ENCODE assay signal across 9 cellular contexts in genomic region chr6:15962449-15962764, GRCh38.
A peak's percentile ranks its signal among the peaks of the same experiment; 100 is the strongest.
DNase-seq lines count a peak whose midpoint lies in the region; ATAC-seq, FAIRE-seq and TF ChIP-seq lines count a peak whose summit lies in the region.
"Had no signal": no experiment of that assay in that cellular context is flagged by ENCODE, and none has a peak within 500 bp of the region (broad histone marks: within the 10 kb centered on the region; RNA-seq: fewer than 3 reads in every experiment).

No MANE protein-coding gene starts in this region.

- TF ChIP-seq POLR2A in GM12892 (IDR thresholded peaks at IDR 0.05; ENCODE audit: low read depth, low read length) (no peak), H1 (IDR thresholded peaks at IDR 0.05; ENCODE audit: control extremely low read depth in 1 of 2, low read depth in 2 of 2, low read length in 2 of 2) (no peak)

- H4K8ac ChIP-seq in H1 (ENCODE audit: extremely low read depth, insufficient read depth, low read length) (no peak overlapping the region), trophoblast cell (ENCODE audit: low read depth, low read length) (peak overlapping the region; percentile 62)

- H4K5ac ChIP-seq in H1 (ENCODE audit: insufficient read length, low read depth, low read length), result no peak overlapping the region

- H3K79me1 ChIP-seq in H1 (ENCODE audit: low read depth, low read length) (no peaks in the 10 kb centered on the region; the same call in 1 of the 2 replicates), trophoblast cell (ENCODE audit: low read length) (peaks cover 4% of the 10 kb centered on the region)

- H3K36me3 ChIP-seq in H1 (ENCODE audit: control insufficient read depth in 2 of 4, insufficient read depth in 4 of 4, low read length in 3 of 4), result no peaks in the 10 kb centered on the region; a peak in 1 of 8 replicates
- no peaks in the 10 kb centered on the region for H3K36me3 ChIP-seq in trophoblast cell (ENCODE audit: control insufficient read depth in 1 of 2, insufficient read depth in 2 of 2, low read length in 2 of 2)

- no peaks in the 10 kb centered on the region; the same call in 1 of the 2 replicates for H3K23me2 ChIP-seq in H1 (ENCODE audit: low read depth, low read length)

- no peak for ATAC-seq in GM18519 (IDR thresholded peaks at IDR 0.05; ENCODE audit: low FRiP score, unreplicated experiment)
- ATAC-seq in GM21526 (IDR thresholded peaks at IDR 0.05; ENCODE audit: low FRiP score, unreplicated experiment), result no peak

- H3K4me1 ChIP-seq in H1 (replicated peaks in 1 of 4; ENCODE audit: control insufficient read depth in 3 of 4, insufficient read depth in 4 of 4, low read length in 3 of 4), result peaks cover 0 to 5% (median 1%) of the 10 kb centered on the region in 4 experiments; a peak in 3 of 7 replicates
- peaks cover 0 to 4% of the 10 kb centered on the region in 2 experiments for H3K4me1 ChIP-seq in trophoblast cell (ENCODE audit: control insufficient read depth in 1 of 2, insufficient read depth in 2 of 2, low read length in 2 of 2)

- H3K79me2 ChIP-seq in H1 (ENCODE audit: control insufficient read depth in 1 of 2, insufficient read depth in 2 of 2, low read length in 2 of 2) (no peaks in the 10 kb centered on the region), trophoblast cell (ENCODE audit: control insufficient read depth, insufficient read depth, low read length, poor library complexity) (no peaks in the 10 kb centered on the region)

- no peak overlapping the region for H3K18ac ChIP-seq in H1 (ENCODE audit: extremely low read depth, low read length)
- no peak overlapping the region for H3K18ac ChIP-seq in trophoblast cell (ENCODE audit: low read length)

- H3K9me3 ChIP-seq in H1 (ENCODE audit: insufficient read depth in 2 of 2, low read depth in 1 of 2, low read length in 1 of 2) (peaks cover 10 to 14% of the 10 kb centered on the region in 2 experiments), trophoblast cell (ENCODE audit: insufficient read depth, low read depth, low read length) (no peaks in the 10 kb centered on the region)

- no peak overlapping the region for H2AK5ac ChIP-seq in H1 (ENCODE audit: low read depth, low read length)
- H2AK5ac ChIP-seq in trophoblast cell (ENCODE audit: low read length), result no peak overlapping the region

- FAIRE-seq in GM12892 (lab: Jason Lieb, UNC), result peak; percentile 24
- no peak for FAIRE-seq in H1 (lab: Jason Lieb, UNC)

- no peak overlapping the region for H2BK12ac ChIP-seq in H1 (ENCODE audit: low read depth, low read length)
- H2BK12ac ChIP-seq in trophoblast cell (ENCODE audit: low read length), result no peak overlapping the region

- H3K56ac ChIP-seq in H1 (replicated peaks; ENCODE audit: insufficient read length, low read depth, low read length), result no peak overlapping the region

- no peak overlapping the region for H4K91ac ChIP-seq in H1 (replicated peaks; ENCODE audit: insufficient read length, low read length)
- H4K91ac ChIP-seq in trophoblast cell (ENCODE audit: low read depth, low read length), result no peak overlapping the region

- no peak overlapping the region for H3K9ac ChIP-seq in H1 (replicated peaks in 1 of 4; ENCODE audit: extremely low read depth in 1 of 4, low read depth in 3 of 4, low read length in 3 of 4)
- no peak overlapping the region for H3K9ac ChIP-seq in trophoblast cell (ENCODE audit: low read length)

- H3K27me3 ChIP-seq in H1 (replicated peaks in 1 of 4; ENCODE audit: control insufficient read depth in 3 of 4, extremely low read depth in 1 of 4, insufficient read depth in 3 of 4, low read length in 3 of 4), result no peaks in the 10 kb centered on the region
- H3K27me3 ChIP-seq in trophoblast cell (ENCODE audit: insufficient read depth, low read length), result no peaks in the 10 kb centered on the region

- H3K4ac ChIP-seq in H1 (replicated peaks; ENCODE audit: insufficient read length, low read depth, low read length) (no peak overlapping the region), trophoblast cell (ENCODE audit: low read depth, low read length) (no peak overlapping the region)

- H2BK120ac ChIP-seq in H1 (replicated peaks; ENCODE audit: low read depth, low read length) (no peak overlapping the region), trophoblast cell (ENCODE audit: insufficient read depth, low read length, poor library complexity) (no peak overlapping the region)

- WGBS in H1 (ENCODE audit: extremely low coverage in 1 of 2, insufficient coverage in 1 of 2, insufficient read length in 1 of 2, insufficient replicate concordance in 2 of 2, low coverage in 1 of 2, low lambda C conversion rate in 2 of 2, missing lambda C conversion rate in 1 of 2), 2 experiments, result 82% methylated on average over 2 of the region's 2 CpGs; no CpG with 5 or more reads in 1 of the 2 experiments
- no CpG with 5 or more reads among the region's 2 CpGs for WGBS in trophoblast cell (ENCODE audit: extremely low coverage, insufficient coverage, insufficient read length)

- POLR2A ChIA-PET in H1 (lab: Charles Lee; ENCODE audit: partially characterized antibody), result interaction anchor here (1.1 to 1.7 kb wide), 3 partner anchors 8 to 67 kb away, joined by 3 to 4 read pairs (median 3); no protein-coding TSS in a partner anchor

- no peak overlapping the region for H2BK15ac ChIP-seq in H1 (ENCODE audit: low read length)

- H2BK5ac ChIP-seq in H1 (ENCODE audit: low read depth, low read length), result no peak overlapping the region
- no peak overlapping the region for H2BK5ac ChIP-seq in trophoblast cell (ENCODE audit: low read depth, low read length, poor library complexity)

- H2AFZ ChIP-seq in H1 (ENCODE audit: low read length) (peak overlapping the region; percentile 87; the same call in 1 of the 2 replicates), trophoblast cell (ENCODE audit: insufficient read depth, low read length, poor library complexity) (no peak overlapping the region)

- no peak for TF ChIP-seq CTCF in H1 (IDR thresholded peaks at IDR 0.05; ENCODE audit: control extremely low read depth in 1 of 3, insufficient read depth in 1 of 3, low read depth in 1 of 3, low read length in 3 of 3)

- DNase-seq in GM12892 (ENCODE audit: insufficient read length) (no peak), MV-4-11 (lab: John Stamatoyannopoulos, UW) (peak; percentile 16), H1 (ENCODE audit: low read depth in 1 of 2, low spot score in 2 of 2) (no peak), trophoblast cell (peak; percentile 20 to 82), midbrain (lab: John Stamatoyannopoulos, UW) (no peak)
- no peak for DNase-seq in stimulated activated CD4-positive, alpha-beta T cell treated with anti-CD3 and anti-CD28 coated beads, Interleukin-4, amount 100 ng/mL, for 24 hours

- H3K4me2 ChIP-seq in H1 (ENCODE audit: insufficient read depth in 1 of 2, low read depth in 2 of 2, low read length in 2 of 2) (no peak overlapping the region), trophoblast cell (ENCODE audit: low read length) (no peak overlapping the region)

- H3K27ac ChIP-seq in H1 (ENCODE audit: low read depth, low read length) (no peak overlapping the region), trophoblast cell (ENCODE audit: low read depth, low read length) (peak overlapping the region; percentile 64)
- H3K27ac ChIP-seq: HL-60 had no signal

- H3K14ac ChIP-seq in H1 (ENCODE audit: insufficient read length) (no peak overlapping the region), trophoblast cell (ENCODE audit: low read length) (no peak overlapping the region)

- no peak for TF ChIP-seq RAD21 in H1 (IDR thresholded peaks at IDR 0.05 in 1 of 2, conservative IDR thresholded peaks at IDR 0.05 in 1 of 2; ENCODE audit: low read depth in 2 of 2, low read length in 2 of 2)

- H3K4me3 ChIP-seq in H1 (ENCODE audit: extremely low read depth in 1 of 4, insufficient read depth in 2 of 4, low read depth in 3 of 4, low read length in 4 of 4) (no peak overlapping the region), trophoblast cell (ENCODE audit: low read depth, low read length) (no peak overlapping the region)

- H4K20me1 ChIP-seq in H1 (replicated peaks in 1 of 2; ENCODE audit: control insufficient read depth in 1 of 2, insufficient read depth in 2 of 2, low read length in 2 of 2), result no peaks in the 10 kb centered on the region

- CTCF ChIA-PET in H1 (lab: Charles Lee; ENCODE audit: partially characterized antibody), result interaction anchor here (1.5 kb wide), 1 partner anchor 27 kb away, joined by 3 read pairs; no protein-coding TSS in a partner anchor

- TF ChIP-seq EP300 in H1 (IDR thresholded peaks at IDR 0.05; ENCODE audit: borderline replicate concordance in 1 of 2, low read depth in 2 of 2, low read length in 2 of 2), result no peak

- H2BK20ac ChIP-seq in H1 (ENCODE audit: low read length), result no peak overlapping the region

- H3K23ac ChIP-seq in H1 (ENCODE audit: insufficient read length), result no peak overlapping the region
- H3K23ac ChIP-seq in trophoblast cell (ENCODE audit: low read length), result no peak overlapping the region

- H4K12ac ChIP-seq in trophoblast cell (ENCODE audit: low read depth, low read length), result no peak overlapping the region

TF ChIP-seq in H1, 55 proteins besides CTCF, POLR2A, EP300 and RAD21 (continues in another document):
- no peak for TF ChIP-seq CTBP2 (IDR thresholded peaks at IDR 0.05; ENCODE audit: borderline replicate concordance, insufficient read depth, insufficient read length, low read length)
- TF ChIP-seq EZH2 (IDR thresholded peaks at IDR 0.05; ENCODE audit: low read depth, low read length, severe bottlenecking), result no peak
- TF ChIP-seq BRCA1 (IDR thresholded peaks at IDR 0.05; ENCODE audit: low read depth, low read length), result no peak
- no peak for TF ChIP-seq RXRA (IDR thresholded peaks at IDR 0.05; ENCODE audit: insufficient read depth, low read depth, low read length)
- no peak for TF ChIP-seq ASH2L (IDR thresholded peaks at IDR 0.05; ENCODE audit: low read length)
- no peak for TF ChIP-seq SP4 (IDR thresholded peaks at IDR 0.05; ENCODE audit: low read length)
- no peak for TF ChIP-seq RBBP5 (IDR thresholded peaks at IDR 0.05; ENCODE audit: borderline replicate concordance, low read depth, low read length)
- TF ChIP-seq CHD2 (IDR thresholded peaks at IDR 0.05; ENCODE audit: low read length), result no peak
- no peak for TF ChIP-seq SIX5 (IDR thresholded peaks at IDR 0.05; ENCODE audit: low read depth, low read length)
- TF ChIP-seq, protein P1, sequence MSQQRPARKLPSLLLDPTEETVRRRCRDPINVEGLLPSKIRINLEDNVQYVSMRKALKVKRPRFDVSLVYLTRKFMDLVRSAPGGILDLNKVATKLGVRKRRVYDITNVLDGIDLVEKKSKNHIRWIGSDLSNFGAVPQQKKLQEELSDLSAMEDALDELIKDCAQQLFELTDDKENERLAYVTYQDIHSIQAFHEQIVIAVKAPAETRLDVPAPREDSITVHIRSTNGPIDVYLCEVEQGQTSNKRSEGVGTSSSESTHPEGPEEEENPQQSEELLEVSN (IDR thresholded peaks at IDR 0.05), result no peak
- no peak for TF ChIP-seq NANOG (IDR thresholded peaks at IDR 0.05; ENCODE audit: insufficient read depth, low read depth, low read length, poor library complexity, severe bottlenecking)

Comparison
In these comparisons a context has a peak if more than half of its experiments do, and no peak if none do; other contexts are left out.
1. DNase-seq: peak in MV-4-11 (single experiment) and trophoblast cell (2 of 2); none in GM12892 (single experiment), H1 (0 of 2), stimulated activated CD4-positive, alpha-beta T cell treated with anti-CD3 and anti-CD28 coated beads, Interleukin-4, amount 100 ng/mL, for 24 hours (single experiment) and midbrain (single experiment).